In genomic region chr4:138500869-138501268, GRCh38 we compare ENCODE assay signal across 37 cellular contexts.
"Had no signal": no experiment of that assay in that cellular context is flagged by ENCODE, and none has a peak within 500 bp of the region (broad histone marks: within the 10 kb centered on the region; RNA-seq: fewer than 3 reads in every experiment).

No MANE protein-coding gene starts in this region.

- H3K4me3 ChIP-seq: ascending aorta, cardiac muscle cell had no signal

- H3K36me3 ChIP-seq: ascending aorta, cardiac muscle cell had no signal

- H3K27me3 ChIP-seq: ascending aorta, cardiac muscle cell had no signal

- DNase-seq: activated B cell treated with CpG ODN at 0.5 μM for 24 hours; activated CD4-positive, alpha-beta memory T cell treated with anti-CD3 and anti-CD28 coated beads for 36 hours; activated CD4-positive, alpha-beta T cell treated with anti-CD3 and anti-CD28 coated beads for 4 hours; activated CD4-positive, alpha-beta T cell treated with anti-CD3 and anti-CD28 coated beads, Interleukin-2, amount 10 ng/mL, durations not matched to agents 24 days and 14 days; activated CD4-positive, alpha-beta T cell treated with anti-CD3 and anti-CD28 coated beads, Interleukin-2, amount 50 U/mL, for 1 hour; activated CD4-positive, alpha-beta T cell treated with anti-CD3 and anti-CD28 coated beads, Interleukin-2, amount 50 U/mL, for 4 hours; activated CD4-positive, CD25-positive, alpha-beta regulatory T cell treated with anti-CD3 and anti-CD28 coated beads, Interleukin-2, amount 50 U/mL, for 72 hours; activated CD8-positive, alpha-beta memory T cell treated with anti-CD3 and anti-CD28 coated beads, Interleukin-2, amount 50 U/mL, for 4 hours; activated CD8-positive, alpha-beta T cell treated with anti-CD3 and anti-CD28 coated beads for 36 hours; activated effector memory CD4-positive, alpha-beta T cell treated with Interleukin-2 at 50 U/mL for 16 hours; activated gamma-delta T cell; activated naive CD4-positive, alpha-beta T cell treated with anti-CD3 and anti-CD28 coated beads, Interleukin-2, amount 10 ng/mL, durations not matched to agents 7 days and 5 days; activated naive CD4-positive, alpha-beta T cell treated with Interleukin-2 at 50 U/mL for 16 hours; activated naive CD8-positive, alpha-beta T cell treated with anti-CD3 and anti-CD28 coated beads, Interleukin-2, amount 10 ng/mL, durations not matched to agents 7 days and 5 days; activated naive CD8-positive, alpha-beta T cell treated with anti-CD3 and anti-CD28 coated beads, Interleukin-2, amount 50 U/mL, for 24 hours; activated T-cell treated with anti-CD3 and anti-CD28 coated beads for 4 hours; activated T-cell treated with anti-CD3 and anti-CD28 coated beads, Interleukin-2, amount 50 U/mL, for 1 hour; activated T-cell treated with anti-CD3 and anti-CD28 coated beads, Interleukin-2, amount 50 U/mL, for 4 hours; activated T-cell treated with anti-CD3 and anti-CD28 coated beads, Interleukin-2, amount 50 U/mL, for 72 hours; amygdala; anterior cingulate cortex; caudate nucleus; cerebellar nuclear complex; T-helper 1 cell; T-helper 2 cell; T-helper 9 cell had no signal

- H3K27ac ChIP-seq: ascending aorta, cardiac muscle cell, VCaP had no signal

- H3K9me3 Mint-ChIP-seq: activated naive CD8-positive, alpha-beta T cell treated with anti-CD3 and anti-CD28 coated beads, Interleukin-2, amount 50 U/mL, for 24 hours; activated T-helper 1 cell treated with anti-CD3 and anti-CD28 coated beads, Interleukin-12 subunit alpha, Interleukin-12 subunit beta, Interleukin-2, Interleukin-4 antibody, amounts not matched to agents 30 ng/mL and 10 ng/mL and 1 ng/mL, durations not matched to agents 14 hours and 24 hours and 36 hours; T-helper 1 cell treated with Interleukin-12 subunit alpha and Interleukin-12 subunit beta and Interleukin-4 antibody, amounts not matched to agents 30 μg/mL and 1 μg/mL, for 36 hours had no signal

- H3K4me3 Mint-ChIP-seq: activated B cell treated with CpG ODN at 0.5 μM for 24 hours; activated CD4-positive, alpha-beta memory T cell treated with anti-CD3 and anti-CD28 coated beads for 36 hours; activated CD4-positive, alpha-beta T cell treated with anti-CD3 and anti-CD28 coated beads, Interleukin-2, amount 10 ng/mL, durations not matched to agents 24 days and 14 days; activated CD8-positive, alpha-beta T cell treated with anti-CD3 and anti-CD28 coated beads for 36 hours; activated naive CD4-positive, alpha-beta T cell treated with anti-CD3 and anti-CD28 coated beads, Interleukin-2, amount 10 ng/mL, durations not matched to agents 7 days and 5 days; activated naive CD4-positive, alpha-beta T cell treated with anti-CD3 and anti-CD28 coated beads, Interleukin-2, amount 50 U/mL, for 24 hours; activated naive CD8-positive, alpha-beta T cell; activated naive CD8-positive, alpha-beta T cell treated with anti-CD3 and anti-CD28 coated beads, Interleukin-2, amount 10 ng/mL, durations not matched to agents 7 days and 5 days; activated naive CD8-positive, alpha-beta T cell treated with anti-CD3 and anti-CD28 coated beads, Interleukin-2, amount 50 U/mL, for 24 hours; activated T-cell treated with anti-CD3 and anti-CD28 coated beads, Interleukin-2, amount 50 U/mL, for 4 hours; activated T-cell treated with anti-CD3 and anti-CD28 coated beads, Interleukin-2, amount 50 U/mL, for 72 hours; activated T-helper 1 cell treated with anti-CD3 and anti-CD28 coated beads, Interleukin-12 subunit alpha, Interleukin-12 subunit beta, Interleukin-2, Interleukin-4 antibody, amounts not matched to agents 30 ng/mL and 10 ng/mL and 1 ng/mL, durations not matched to agents 14 hours and 24 hours and 36 hours; activated T-helper 17 cell treated with anti-CD3 and anti-CD28 coated beads, Interleukin-2, amount 50 U/mL, for 72 hours; brain; central memory CD8-positive, alpha-beta T cell; T-helper 1 cell treated with Interleukin-12 subunit alpha and Interleukin-12 subunit beta and Interleukin-4 antibody, amounts not matched to agents 30 μg/mL and 1 μg/mL, for 36 hours; T-helper 2 cell treated with Interferon-gamma antibody and Interleukin-4, amounts not matched to agents 5 μg/mL and 100 μg/mL, for 36 hours had no signal

- H3K4me1 ChIP-seq: ascending aorta had no signal

- H3K36me3 Mint-ChIP-seq: activated CD4-positive, alpha-beta memory T cell treated with anti-CD3 and anti-CD28 coated beads for 36 hours; activated naive CD4-positive, alpha-beta T cell treated with anti-CD3 and anti-CD28 coated beads, Interleukin-2, amount 10 ng/mL, durations not matched to agents 7 days and 5 days; activated naive CD4-positive, alpha-beta T cell treated with anti-CD3 and anti-CD28 coated beads, Interleukin-2, amount 50 U/mL, for 24 hours; activated naive CD8-positive, alpha-beta T cell treated with anti-CD3 and anti-CD28 coated beads, Interleukin-2, amount 10 ng/mL, durations not matched to agents 7 days and 5 days had no signal

- H3K27ac Mint-ChIP-seq: activated B cell treated with CpG ODN at 0.5 μM for 24 hours; activated CD4-positive, alpha-beta memory T cell treated with anti-CD3 and anti-CD28 coated beads for 36 hours; activated CD4-positive, alpha-beta T cell treated with anti-CD3 and anti-CD28 coated beads, Interleukin-2, amount 10 ng/mL, durations not matched to agents 24 days and 14 days; activated CD8-positive, alpha-beta T cell treated with anti-CD3 and anti-CD28 coated beads for 36 hours; activated naive CD4-positive, alpha-beta T cell treated with anti-CD3 and anti-CD28 coated beads, Interleukin-2, amount 10 ng/mL, durations not matched to agents 7 days and 5 days; activated naive CD4-positive, alpha-beta T cell treated with anti-CD3 and anti-CD28 coated beads, Interleukin-2, amount 50 U/mL, for 24 hours; activated naive CD8-positive, alpha-beta T cell; activated naive CD8-positive, alpha-beta T cell treated with anti-CD3 and anti-CD28 coated beads, Interleukin-2, amount 10 ng/mL, durations not matched to agents 7 days and 5 days; activated naive CD8-positive, alpha-beta T cell treated with anti-CD3 and anti-CD28 coated beads, Interleukin-2, amount 50 U/mL, for 24 hours; activated T-cell treated with anti-CD3 and anti-CD28 coated beads, Interleukin-2, amount 50 U/mL, for 72 hours; activated T-helper 1 cell treated with anti-CD3 and anti-CD28 coated beads, Interleukin-12 subunit alpha, Interleukin-12 subunit beta, Interleukin-2, Interleukin-4 antibody, amounts not matched to agents 30 ng/mL and 10 ng/mL and 1 ng/mL, durations not matched to agents 14 hours and 24 hours and 36 hours; activated T-helper 17 cell treated with anti-CD3 and anti-CD28 coated beads, Interleukin-2, amount 50 U/mL, for 72 hours; brain; T-helper 1 cell treated with Interleukin-12 subunit alpha and Interleukin-12 subunit beta and Interleukin-4 antibody, amounts not matched to agents 30 μg/mL and 1 μg/mL, for 36 hours; T-helper 2 cell treated with Interferon-gamma antibody and Interleukin-4, amounts not matched to agents 5 μg/mL and 100 μg/mL, for 36 hours had no signal

- H3K27me3 Mint-ChIP-seq: activated B cell treated with CpG ODN at 0.5 μM for 24 hours; activated CD4-positive, alpha-beta memory T cell treated with anti-CD3 and anti-CD28 coated beads for 36 hours; activated CD4-positive, alpha-beta T cell treated with anti-CD3 and anti-CD28 coated beads, Interleukin-2, amount 10 ng/mL, durations not matched to agents 24 days and 14 days; activated CD8-positive, alpha-beta T cell treated with anti-CD3 and anti-CD28 coated beads for 36 hours; activated naive CD4-positive, alpha-beta T cell treated with anti-CD3 and anti-CD28 coated beads, Interleukin-2, amount 10 ng/mL, durations not matched to agents 7 days and 5 days; activated naive CD4-positive, alpha-beta T cell treated with anti-CD3 and anti-CD28 coated beads, Interleukin-2, amount 50 U/mL, for 24 hours; activated naive CD8-positive, alpha-beta T cell; activated naive CD8-positive, alpha-beta T cell treated with anti-CD3 and anti-CD28 coated beads, Interleukin-2, amount 10 ng/mL, durations not matched to agents 7 days and 5 days; activated naive CD8-positive, alpha-beta T cell treated with anti-CD3 and anti-CD28 coated beads, Interleukin-2, amount 50 U/mL, for 24 hours; activated T-helper 17 cell treated with anti-CD3 and anti-CD28 coated beads, Interleukin-2, amount 50 U/mL, for 72 hours; brain; central memory CD8-positive, alpha-beta T cell had no signal

- H3K4me1 Mint-ChIP-seq: activated B cell treated with CpG ODN at 0.5 μM for 24 hours; activated CD4-positive, alpha-beta T cell treated with anti-CD3 and anti-CD28 coated beads, Interleukin-2, amount 10 ng/mL, durations not matched to agents 24 days and 14 days; activated naive CD4-positive, alpha-beta T cell treated with anti-CD3 and anti-CD28 coated beads, Interleukin-2, amount 10 ng/mL, durations not matched to agents 7 days and 5 days; activated naive CD4-positive, alpha-beta T cell treated with anti-CD3 and anti-CD28 coated beads, Interleukin-2, amount 50 U/mL, for 24 hours; activated naive CD8-positive, alpha-beta T cell treated with anti-CD3 and anti-CD28 coated beads, Interleukin-2, amount 10 ng/mL, durations not matched to agents 7 days and 5 days; activated naive CD8-positive, alpha-beta T cell treated with anti-CD3 and anti-CD28 coated beads, Interleukin-2, amount 50 U/mL, for 24 hours; activated T-helper 17 cell treated with anti-CD3 and anti-CD28 coated beads, Interleukin-2, amount 50 U/mL, for 72 hours; brain; central memory CD8-positive, alpha-beta T cell had no signal
